15 cellular contexts compared by ENCODE assay signal in genomic region chrX:41148553-41148952, GRCh38.
DNase-seq lines count a peak whose midpoint lies in the region; ATAC-seq and TF ChIP-seq lines count a peak whose summit lies in the region.
"Had no signal": no experiment of that assay in that cellular context is flagged by ENCODE, and none has a peak within 500 bp of the region (broad histone marks: within the 10 kb centered on the region; RNA-seq: fewer than 3 reads in every experiment).

No MANE protein-coding gene starts in this region.

- no peak overlapping the region for H2BK15ac ChIP-seq in mesenchymal stem cell (ENCODE audit: low read depth, poor library complexity, severe bottlenecking)

- no peak overlapping the region for H3K23ac ChIP-seq in mesenchymal stem cell (ENCODE audit: low read length in 2 of 2)

- H3K4me1 ChIP-seq in mesenchymal stem cell (ENCODE audit: control insufficient read depth, insufficient read depth, low read depth, low read length) = no peaks in the 10 kb centered on the region

- 7% methylated on average over 3 of the region's 4 CpGs for WGBS in mesenchymal stem cell

- H3K18ac ChIP-seq in mesenchymal stem cell (ENCODE audit: low read depth in 1 of 2, low read length in 2 of 2) = peak overlapping the region in 1 of 2 experiments; percentile 33

- no peak overlapping the region for H2AK5ac ChIP-seq in mesenchymal stem cell (ENCODE audit: low read length, severe bottlenecking)

- H3K4me3 Mint-ChIP-seq in chondrocyte (ENCODE audit: unreplicated experiment) = no peak overlapping the region
- H3K4me3 Mint-ChIP-seq: activated T-helper 1 cell treated with anti-CD3 and anti-CD28 coated beads, Interleukin-12 subunit alpha, Interleukin-12 subunit beta, Interleukin-2, Interleukin-4 antibody, amounts not matched to agents 30 ng/mL and 10 ng/mL and 1 ng/mL, durations not matched to agents 14 hours and 24 hours and 36 hours; CD4-positive, alpha-beta memory T cell had no signal

- H3K14ac ChIP-seq in mesenchymal stem cell (ENCODE audit: low read length in 2 of 2) = no peak overlapping the region

- H3K9me3 Mint-ChIP-seq in chondrocyte (ENCODE audit: low read depth) = peaks cover 2% of the 10 kb centered on the region
- H3K9me3 Mint-ChIP-seq: activated T-helper 1 cell treated with anti-CD3 and anti-CD28 coated beads, Interleukin-12 subunit alpha, Interleukin-12 subunit beta, Interleukin-2, Interleukin-4 antibody, amounts not matched to agents 30 ng/mL and 10 ng/mL and 1 ng/mL, durations not matched to agents 14 hours and 24 hours and 36 hours; CD4-positive, alpha-beta memory T cell had no signal

- no peak overlapping the region for H3K4me3 ChIP-seq in mesenchymal stem cell (ENCODE audit: insufficient read depth in 1 of 2, low read depth in 1 of 2, low read length in 2 of 2)
- H3K4me3 ChIP-seq: esophagus squamous epithelium had no signal

- TF ChIP-seq CTCF in chondrocyte (IDR thresholded peaks at IDR 0.05) = no peak

- no peak overlapping the region for H4K91ac ChIP-seq in mesenchymal stem cell (ENCODE audit: low read length)

- no peak overlapping the region for H3K9ac ChIP-seq in mesenchymal stem cell (ENCODE audit: low read length)

- no peaks in the 10 kb centered on the region for H3K79me1 ChIP-seq in mesenchymal stem cell (replicated peaks; ENCODE audit: low read length, poor library complexity, severe bottlenecking)

- H2BK120ac ChIP-seq in mesenchymal stem cell (ENCODE audit: low read depth, low read length) = no peak overlapping the region

- peaks cover 7% of the 10 kb centered on the region for H3K36me3 Mint-ChIP-seq in chondrocyte (ENCODE audit: low read depth)

- no peak overlapping the region for H4K8ac ChIP-seq in mesenchymal stem cell (ENCODE audit: low read length)

- H3K4ac ChIP-seq in mesenchymal stem cell (ENCODE audit: low read depth in 1 of 2, low read length in 2 of 2) = no peak overlapping the region

- peaks cover 0 to 78% of the 10 kb centered on the region in 2 experiments for H3K36me3 ChIP-seq in mesenchymal stem cell (ENCODE audit: control insufficient read depth in 1 of 2, insufficient read depth in 2 of 2, low read depth in 1 of 2, low read length in 2 of 2)

- no peaks in the 10 kb centered on the region for H3K9me3 ChIP-seq in mesenchymal stem cell (ENCODE audit: control insufficient read depth, low read length)
- H3K9me3 ChIP-seq: esophagus squamous epithelium had no signal

- DNase-seq in COLO829 (ENCODE audit: low spot score) = peak; percentile 88
- DNase-seq in LHCN-M2 (ENCODE audit: low read depth) = peak; percentile 44
- no peak for DNase-seq in chondrocyte (ENCODE audit: low spot score)
- DNase-seq in mesenchymal stem cell = peak; percentile 70
- no peak for DNase-seq in NCI-H2196 treated with DMSO at 0.1 percent for 48 hours (lab: John Stamatoyannopoulos, UW; ENCODE audit: unreplicated experiment)
- DNase-seq in AG20443 (ENCODE audit: low spot score) = no peak
- DNase-seq in mucosa of gallbladder (ENCODE audit: low spot score) = no peak
- DNase-seq: activated CD4-positive, CD25-positive, alpha-beta regulatory T cell treated with anti-CD3 and anti-CD28 coated beads, Interleukin-2, amount 50 U/mL, for 72 hours; CD4-positive, alpha-beta memory T cell; esophagus squamous epithelium; Karpas-422; kidney; NCI-H187 treated with DMSO at 0.1 percent for 48 hours had no signal

- H3K27me3 Mint-ChIP-seq in chondrocyte (ENCODE audit: low read depth) = no peaks in the 10 kb centered on the region
- H3K27me3 Mint-ChIP-seq: CD4-positive, alpha-beta memory T cell had no signal

- H2BK12ac ChIP-seq in mesenchymal stem cell (ENCODE audit: low read length in 2 of 2) = no peak overlapping the region

- no peak overlapping the region for H3K4me2 ChIP-seq in mesenchymal stem cell (ENCODE audit: low read length, poor library complexity, severe bottlenecking)

- ATAC-seq in HG02798 (IDR thresholded peaks at IDR 0.05; ENCODE audit: poor library complexity, unreplicated experiment) = no peak

- H3K27ac Mint-ChIP-seq in chondrocyte (ENCODE audit: unreplicated experiment) = peak overlapping the region; percentile 84
- H3K27ac Mint-ChIP-seq: activated T-helper 1 cell treated with anti-CD3 and anti-CD28 coated beads, Interleukin-12 subunit alpha, Interleukin-12 subunit beta, Interleukin-2, Interleukin-4 antibody, amounts not matched to agents 30 ng/mL and 10 ng/mL and 1 ng/mL, durations not matched to agents 14 hours and 24 hours and 36 hours had no signal

- peak overlapping the region; percentile 60 for H3K27ac ChIP-seq in mesenchymal stem cell (ENCODE audit: low read length, poor library complexity, severe bottlenecking)
- H3K27ac ChIP-seq: esophagus squamous epithelium had no signal

- H3K27me3 ChIP-seq in mesenchymal stem cell (ENCODE audit: control insufficient read depth in 1 of 2, insufficient read depth in 1 of 2, low read length in 2 of 2) = no peaks in the 10 kb centered on the region
- H3K27me3 ChIP-seq: esophagus squamous epithelium had no signal

- H3K4me1 Mint-ChIP-seq in chondrocyte (ENCODE audit: low read depth) = peaks cover 43% of the 10 kb centered on the region

- H2BK5ac ChIP-seq in mesenchymal stem cell (ENCODE audit: low read depth, low read length, poor library complexity, severe bottlenecking) = no peak overlapping the region

- H2AFZ ChIP-seq in mesenchymal stem cell (ENCODE audit: low read depth, low read length) = no peak overlapping the region

Comparison
In these comparisons a context has a peak if more than half of its experiments do, and no peak if none do; other contexts are left out.
1. DNase-seq: peak in COLO829 (single experiment), LHCN-M2 (single experiment) and mesenchymal stem cell (single experiment); none in chondrocyte (single experiment), NCI-H2196 treated with DMSO at 0.1 percent for 48 hours (single experiment), AG20443 (single experiment) and mucosa of gallbladder (single experiment).